ENCODE assay signal across 11 cellular contexts in the genomic region with DNA sequence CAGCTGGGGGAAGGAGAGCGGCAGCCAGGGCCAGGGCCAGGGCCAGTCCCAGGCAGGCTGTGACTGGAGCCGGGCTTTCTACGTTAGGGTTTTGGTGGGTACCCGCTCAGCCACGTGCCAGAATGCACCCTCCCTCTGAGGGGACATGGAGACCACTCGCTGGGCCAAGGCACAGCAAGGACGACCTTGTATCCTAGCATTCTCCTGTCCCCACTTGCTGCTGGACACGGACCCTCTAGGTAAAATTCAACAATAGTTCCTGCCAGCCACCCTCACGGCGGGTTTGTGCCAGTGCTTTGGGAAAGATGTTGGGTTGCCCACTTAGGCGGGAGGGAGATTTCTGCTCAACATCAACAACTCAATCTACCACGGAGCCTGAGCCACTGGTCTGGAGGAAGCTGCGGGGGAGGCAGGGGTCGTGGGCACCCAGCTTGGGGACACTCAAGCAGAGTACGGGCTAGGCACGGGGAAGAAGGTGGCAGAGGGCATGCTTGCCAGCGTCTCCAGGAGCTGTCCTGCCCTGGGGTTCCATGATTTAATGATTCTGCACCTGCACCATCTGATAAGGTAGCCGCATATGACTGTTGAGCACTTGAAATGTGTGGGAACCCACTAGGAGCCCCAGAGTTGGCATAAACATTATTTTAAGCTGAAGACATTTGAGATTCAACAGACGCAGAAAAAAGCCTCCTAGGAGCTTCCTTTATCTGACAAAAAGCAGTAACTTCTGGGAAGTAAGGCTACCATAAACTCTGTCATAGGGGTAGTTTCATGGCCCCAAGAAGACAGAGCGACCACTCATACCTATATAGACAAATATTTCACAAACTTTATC. TPM values are rescaled to one million over a fixed set of nuclear protein-coding genes. Genes with fewer than 3 reads are reported as not detected.
DNase-seq lines count a peak whose midpoint lies in the region; TF ChIP-seq lines count a peak whose summit lies in the region.
"Had no signal": no experiment of that assay in that cellular context is flagged by ENCODE, and none has a peak within 500 bp of the region (broad histone marks: within the 10 kb centered on the region; RNA-seq: fewer than 3 reads in every experiment).

No MANE protein-coding gene starts in this region.

- H3K27ac ChIP-seq in CD8-positive, alpha-beta memory T cell (ENCODE audit: low read depth, low read length) = peak overlapping the region; percentile 67
- H3K27ac ChIP-seq in iPS-20b (ENCODE audit: low read length) = no peak overlapping the region
- peak overlapping the region; percentile 55 to 83 (median 76) for H3K27ac ChIP-seq in sigmoid colon
- H3K27ac ChIP-seq: RWPE1 had no signal

- intact Hi-C loops in sigmoid colon (cut with DNase I) (loop anchor here (5.0 kb wide), 1 partner anchor 87 kb away; no protein-coding TSS in a partner anchor), lower leg skin (cut with DNase I; ENCODE audit: low total_unique reads) (no loop called here)

- no peaks in the 10 kb centered on the region for H3K4me1 ChIP-seq in CD8-positive, alpha-beta memory T cell (ENCODE audit: insufficient read depth, low read length)
- H3K4me1 ChIP-seq in adipocyte (ENCODE audit: control insufficient read depth, insufficient read depth, low read length) = peaks cover 65% of the 10 kb centered on the region
- peaks cover 26% of the 10 kb centered on the region for H3K4me1 ChIP-seq in iPS-20b (ENCODE audit: insufficient read depth, low read length)
- H3K4me1 ChIP-seq in sigmoid colon = peaks cover 0 to 78% (median 73%) of the 10 kb centered on the region in 4 donors

- DNase-seq in CD8-positive, alpha-beta memory T cell = no peak
- no peak for DNase-seq in adipocyte (ENCODE audit: low read depth)
- DNase-seq in sigmoid colon = no peak
- DNase-seq in lower leg skin (ENCODE audit: low spot score in 2 of 2) = no peak
- DNase-seq in NCI-H345 treated with DMSO at 0.1 percent for 48 hours (lab: John Stamatoyannopoulos, UW; ENCODE audit: unreplicated experiment) = no peak
- DNase-seq in NCI-H1092 treated with DMSO at 0.1 percent for 48 hours (lab: John Stamatoyannopoulos, UW) = no peak
- DNase-seq in islet precursor cell = no peak
- DNase-seq: NCI-H2081 had no signal

- peaks cover 2 to 20% (median 6%) of the 10 kb centered on the region in 3 donors for H3K4me1 Mint-ChIP-seq in CD8-positive, alpha-beta memory T cell

- no peak overlapping the region for H3K27ac Mint-ChIP-seq in CD8-positive, alpha-beta memory T cell
- H3K27ac Mint-ChIP-seq: activated CD8-positive, alpha-beta T cell treated with anti-CD3 and anti-CD28 coated beads for 36 hours had no signal

- peaks cover 10% of the 10 kb centered on the region for H3K27me3 ChIP-seq in CD8-positive, alpha-beta memory T cell (ENCODE audit: insufficient read depth, low read length, poor library complexity, severe bottlenecking)
- no peaks in the 10 kb centered on the region for H3K27me3 ChIP-seq in adipocyte (replicated peaks; ENCODE audit: control insufficient read depth, insufficient read depth, low read length)
- peaks cover 36% of the 10 kb centered on the region for H3K27me3 ChIP-seq in iPS-20b (ENCODE audit: insufficient read depth, low read length)
- H3K27me3 ChIP-seq in sigmoid colon = no peaks in the 10 kb centered on the region

- no peaks in the 10 kb centered on the region for H3K36me3 ChIP-seq in CD8-positive, alpha-beta memory T cell (ENCODE audit: insufficient read depth, low read length)
- H3K36me3 ChIP-seq in adipocyte (ENCODE audit: control insufficient read depth, insufficient read depth, low read length, severe bottlenecking) (no peaks in the 10 kb centered on the region), iPS-20b (ENCODE audit: insufficient read depth, low read depth, low read length) (no peaks in the 10 kb centered on the region), sigmoid colon (no peaks in the 10 kb centered on the region)

- TF ChIP-seq CTCF in sigmoid colon (IDR thresholded peaks at IDR 0.05) (no peak), lower leg skin (IDR thresholded peaks at IDR 0.05) (no peak)

- POLR2A ChIA-PET in CD8-positive, alpha-beta memory T cell (lab: Charles Lee) = no interaction called here

- H3K36me3 Mint-ChIP-seq in CD8-positive, alpha-beta memory T cell = no peaks in the 10 kb centered on the region

- peaks cover 13 to 35% of the 10 kb centered on the region in 2 donors for H3K27me3 Mint-ChIP-seq in CD8-positive, alpha-beta memory T cell

- H3K4me3 Mint-ChIP-seq in CD8-positive, alpha-beta memory T cell = peak overlapping the region in 2 of 7 donors; percentile 20 to 38
- H3K4me3 Mint-ChIP-seq: activated CD8-positive, alpha-beta T cell treated with anti-CD3 and anti-CD28 coated beads for 36 hours had no signal

- peak in 2 of 4 donors; percentile 30 to 31 for TF ChIP-seq EP300 in sigmoid colon (IDR thresholded peaks at IDR 0.05)

- H3K9me3 ChIP-seq in CD8-positive, alpha-beta memory T cell (ENCODE audit: low read length) = no peaks in the 10 kb centered on the region
- H3K9me3 ChIP-seq in adipocyte (ENCODE audit: control insufficient read depth, low read length) = no peaks in the 10 kb centered on the region
- no peaks in the 10 kb centered on the region for H3K9me3 ChIP-seq in iPS-20b (ENCODE audit: insufficient read depth, low read depth, low read length)
- no peaks in the 10 kb centered on the region for H3K9me3 ChIP-seq in sigmoid colon

- no peaks in the 10 kb centered on the region for H3K9me3 Mint-ChIP-seq in CD8-positive, alpha-beta memory T cell
- H3K9me3 Mint-ChIP-seq: activated CD8-positive, alpha-beta T cell treated with anti-CD3 and anti-CD28 coated beads for 36 hours had no signal

- no peak overlapping the region for H3K4me3 ChIP-seq in CD8-positive, alpha-beta memory T cell (ENCODE audit: low read length)
- H3K4me3 ChIP-seq in adipocyte (ENCODE audit: low read length) (peak overlapping the region; percentile 7), iPS-20b (ENCODE audit: low read length) (peak overlapping the region; percentile 61; the same call in 1 of the 2 replicates), sigmoid colon (peak overlapping the region in 3 of 4 donors; percentile 33 to 46 (median 43)), lower leg skin (ENCODE audit: low read depth, poor library complexity, severe bottlenecking) (no peak overlapping the region)

- CTCF ChIA-PET in CD8-positive, alpha-beta memory T cell (lab: Charles Lee) = interaction anchor here (0.8 kb wide), 1 partner anchor 15 kb away, joined by 3 read pairs; no protein-coding TSS in a partner anchor

- TF ChIP-seq POLR2A in sigmoid colon (IDR thresholded peaks at IDR 0.05) = no peak
- no peak for TF ChIP-seq POLR2A in lower leg skin (IDR thresholded peaks at IDR 0.05)

- WGBS in sigmoid colon, 2 donors = 40 to 59% methylated on average over 20 of the region's 20 CpGs
- 73 to 74% methylated on average over 20 of the region's 20 CpGs for WGBS in lower leg skin, 2 donors

- H3K9ac ChIP-seq in adipocyte (ENCODE audit: low read length) (no peak overlapping the region), iPS-20b (ENCODE audit: low read depth, low read length) (peak overlapping the region; percentile 63; the same call in 1 of the 2 replicates)

RNA-seq across cellular contexts. Expression of gene C15orf39, which starts 22.5 kb away (rescaled TPM):
- total RNA-seq in CD8-positive, alpha-beta memory T cell = 10 to 100 TPM; 29.8 to 32.0 TPM
- polyA plus RNA-seq in CD8-positive, alpha-beta memory T cell = 6.1 TPM
- 10 to 100 TPM in 2 of 4 donors, 1 to 10 TPM in 2; 4.9 to 20.2 (median 12.0) TPM for total RNA-seq in sigmoid colon
- polyA plus RNA-seq in sigmoid colon = 10 to 100 TPM in 1 of 3 donors, 1 to 10 TPM in 2; 7.8 to 17.2 (median 9.5) TPM
- 10 to 100 TPM; 21.9 to 29.3 (median 26.1) TPM for total RNA-seq in lower leg skin

Comparison
In these comparisons a context has a peak if more than half of its experiments do, and no peak if none do; other contexts are left out.
1. H3K4me3 ChIP-seq: peak in adipocyte (single experiment), iPS-20b (single experiment) and sigmoid colon (3 of 4); none in CD8-positive, alpha-beta memory T cell (single experiment) and lower leg skin (single experiment).